22 cellular contexts compared by ENCODE assay signal in the genomic region with DNA sequence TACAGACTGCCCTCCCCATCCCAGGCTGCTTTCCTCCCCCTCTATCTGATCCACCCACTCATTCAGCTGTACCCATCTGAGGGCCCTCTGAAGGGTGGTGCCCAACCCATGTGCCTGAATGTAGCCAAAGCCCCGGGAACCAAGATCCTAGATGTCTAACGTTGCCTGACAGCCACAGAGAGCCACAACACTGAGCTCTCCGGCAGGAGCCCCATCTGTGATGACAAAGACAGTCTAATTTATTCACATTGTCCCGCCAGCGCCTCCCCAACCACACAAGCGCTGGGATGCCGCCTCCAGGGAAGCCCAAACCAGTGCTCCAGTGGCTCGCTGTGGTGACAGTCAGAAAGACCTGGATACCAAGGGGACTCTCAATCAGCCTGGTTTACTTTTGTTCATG. TPM values are rescaled to one million over a fixed set of nuclear protein-coding genes. Genes with fewer than 3 reads are reported as not detected.
"Had no signal": no experiment of that assay in that cellular context is flagged by ENCODE, and none has a peak within 500 bp of the region (broad histone marks: within the 10 kb centered on the region; RNA-seq: fewer than 3 reads in every experiment).

No MANE protein-coding gene starts in this region.

- H3K4me1 ChIP-seq: left ventricle myocardium inferior, upper lobe of left lung had no signal

- H3K36me3 ChIP-seq: left ventricle myocardium inferior, thoracic aorta, upper lobe of left lung had no signal

- H3K9me3 Mint-ChIP-seq: activated CD8-positive, alpha-beta T cell treated with anti-CD3 and anti-CD28 coated beads for 36 hours; activated naive CD4-positive, alpha-beta T cell treated with anti-CD3 and anti-CD28 coated beads, Interleukin-2, amount 10 ng/mL, durations not matched to agents 7 days and 5 days; dendritic cell treated with granulocyte-macrophage colony-stimulating factor and Interleukin-4, amounts not matched to agents 40 ng/mL and 50 ng/mL, for 4 days; immature natural killer cell; mesothelial cell of epicardium; natural killer cell treated with Interleukin-12 subunit alpha and Interleukin-12 subunit beta and Interleukin-15 and Interleukin-18, amount 100 ng/mL, for 72 hours had no signal

- H3K4me3 ChIP-seq: left ventricle myocardium inferior, thoracic aorta, upper lobe of left lung had no signal

- ATAC-seq: activated CD8-positive, alpha-beta memory T cell treated with anti-CD3 and anti-CD28 coated beads, Interleukin-2, amount 10 ng/mL, durations not matched to agents 7 days and 5 days; activated CD8-positive, alpha-beta T cell treated with anti-CD3 and anti-CD28 coated beads for 36 hours; natural killer cell treated with Interleukin-12 subunit alpha and Interleukin-12 subunit beta and Interleukin-15 and Interleukin-18, amount 100 ng/mL, for 72 hours; T-helper 17 cell had no signal

- H3K9me3 ChIP-seq: left ventricle myocardium inferior, thoracic aorta, upper lobe of left lung had no signal

- H3K27me3 ChIP-seq: upper lobe of left lung had no signal

- DNase-seq: activated CD4-positive, alpha-beta T cell treated with anti-CD3 and anti-CD28 coated beads for 48 hours; activated CD8-positive, alpha-beta memory T cell treated with anti-CD3 and anti-CD28 coated beads, Interleukin-2, amount 10 ng/mL, durations not matched to agents 7 days and 5 days; activated CD8-positive, alpha-beta T cell treated with anti-CD3 and anti-CD28 coated beads for 36 hours; activated effector memory CD4-positive, alpha-beta T cell treated with anti-CD3 and anti-CD28 coated beads, Interleukin-2, amount 50 U/mL, for 16 hours; activated naive CD4-positive, alpha-beta T cell treated with anti-CD3 and anti-CD28 coated beads, Interleukin-2, amount 10 ng/mL, durations not matched to agents 7 days and 5 days; activated T-cell treated with anti-CD3 and anti-CD28 coated beads for 4 hours; effector CD4-positive, alpha-beta T cell; erythroblast; foreskin fibroblast; immature natural killer cell; left ventricle myocardium inferior; occipital lobe; posterior cingulate gyrus; stimulated activated CD4-positive, alpha-beta T cell treated with anti-CD3 and anti-CD28 coated beads, Interleukin-4, amount 100 ng/mL, for 24 hours; stimulated activated naive CD4-positive, alpha-beta T cell treated with Interleukin-2 at 50 U/mL for 16 hours; T-helper 17 cell had no signal

- H3K4me1 Mint-ChIP-seq: activated CD8-positive, alpha-beta memory T cell treated with anti-CD3 and anti-CD28 coated beads, Interleukin-2, amount 10 ng/mL, durations not matched to agents 7 days and 5 days; activated naive CD4-positive, alpha-beta T cell treated with anti-CD3 and anti-CD28 coated beads, Interleukin-2, amount 10 ng/mL, durations not matched to agents 7 days and 5 days; immature natural killer cell; T-helper 17 cell had no signal

- H3K27ac Mint-ChIP-seq: activated CD8-positive, alpha-beta memory T cell treated with anti-CD3 and anti-CD28 coated beads, Interleukin-2, amount 10 ng/mL, durations not matched to agents 7 days and 5 days; activated CD8-positive, alpha-beta T cell treated with anti-CD3 and anti-CD28 coated beads for 36 hours; activated naive CD4-positive, alpha-beta T cell treated with anti-CD3 and anti-CD28 coated beads, Interleukin-2, amount 10 ng/mL, durations not matched to agents 7 days and 5 days; dendritic cell treated with granulocyte-macrophage colony-stimulating factor and Interleukin-4, amounts not matched to agents 40 ng/mL and 50 ng/mL, for 4 days; immature natural killer cell; mesothelial cell of epicardium; natural killer cell treated with Interleukin-12 subunit alpha and Interleukin-12 subunit beta and Interleukin-15 and Interleukin-18, amount 100 ng/mL, for 72 hours; T-helper 17 cell had no signal

- H3K27ac ChIP-seq: left ventricle myocardium inferior, thoracic aorta, upper lobe of left lung had no signal

- H3K4me3 Mint-ChIP-seq: activated CD8-positive, alpha-beta memory T cell treated with anti-CD3 and anti-CD28 coated beads, Interleukin-2, amount 10 ng/mL, durations not matched to agents 7 days and 5 days; activated CD8-positive, alpha-beta T cell treated with anti-CD3 and anti-CD28 coated beads for 36 hours; activated naive CD4-positive, alpha-beta T cell treated with anti-CD3 and anti-CD28 coated beads, Interleukin-2, amount 10 ng/mL, durations not matched to agents 7 days and 5 days; dendritic cell treated with granulocyte-macrophage colony-stimulating factor and Interleukin-4, amounts not matched to agents 40 ng/mL and 50 ng/mL, for 4 days; immature natural killer cell; mesothelial cell of epicardium; natural killer cell treated with Interleukin-12 subunit alpha and Interleukin-12 subunit beta and Interleukin-15 and Interleukin-18, amount 100 ng/mL, for 72 hours; T-helper 17 cell had no signal

- H3K36me3 Mint-ChIP-seq: activated CD8-positive, alpha-beta memory T cell treated with anti-CD3 and anti-CD28 coated beads, Interleukin-2, amount 10 ng/mL, durations not matched to agents 7 days and 5 days; activated naive CD4-positive, alpha-beta T cell treated with anti-CD3 and anti-CD28 coated beads, Interleukin-2, amount 10 ng/mL, durations not matched to agents 7 days and 5 days; immature natural killer cell; mesothelial cell of epicardium; natural killer cell treated with Interleukin-12 subunit alpha and Interleukin-12 subunit beta and Interleukin-15 and Interleukin-18, amount 100 ng/mL, for 72 hours had no signal

RNA-seq across cellular contexts. Expression of gene IGFBPL1, which starts 8.4 kb away (rescaled TPM):
- total RNA-seq: activated CD8-positive, alpha-beta memory T cell treated with anti-CD3 and anti-CD28 coated beads, Interleukin-2, amount 10 ng/mL, durations not matched to agents 7 days and 5 days; activated CD8-positive, alpha-beta T cell treated with anti-CD3 and anti-CD28 coated beads for 36 hours; fibroblast of lung; left ventricle myocardium inferior; natural killer cell treated with Interleukin-12 subunit alpha and Interleukin-12 subunit beta and Interleukin-15 and Interleukin-18, amount 100 ng/mL, for 72 hours; T-helper 17 cell had no signal
